ENCODE assay signal across 14 cellular contexts in the genomic region with DNA sequence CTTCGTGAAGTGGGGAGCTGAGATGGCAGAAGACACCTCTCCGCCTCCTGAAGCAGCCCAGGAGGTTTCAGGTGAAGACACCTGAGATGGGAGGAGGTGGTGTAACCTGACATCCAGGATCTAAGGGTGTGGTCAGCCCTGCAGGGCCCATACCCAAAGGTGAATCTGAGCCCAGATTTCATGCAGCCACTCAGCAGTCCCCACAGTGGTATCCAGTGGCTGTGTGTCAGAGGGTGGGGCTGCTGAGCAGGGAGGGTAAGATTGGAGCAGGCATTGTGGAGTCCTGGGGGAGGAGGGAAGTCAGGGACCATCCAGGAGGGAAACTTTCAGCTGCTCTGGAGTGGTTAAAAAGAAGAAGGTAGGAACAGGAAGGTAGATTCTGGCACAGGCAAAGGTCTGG. TPM values are rescaled to one million over a fixed set of nuclear protein-coding genes. Genes with fewer than 3 reads are reported as not detected.
A peak's percentile ranks its signal among the peaks of the same experiment; 100 is the strongest.
DNase-seq lines count a peak whose midpoint lies in the region; ATAC-seq and TF ChIP-seq lines count a peak whose summit lies in the region.
"Had no signal": no experiment of that assay in that cellular context is flagged by ENCODE, and none has a peak within 500 bp of the region (broad histone marks: within the 10 kb centered on the region; RNA-seq: fewer than 3 reads in every experiment).

No MANE protein-coding gene starts in this region.

- dilution Hi-C loops in IMR-90 (cut with HindIII; ENCODE audit: low sequenced_read_pairs, unreplicated experiment): no loop called here

- DNase-seq in T-helper 2 cell treated with Interferon-gamma antibody and Interleukin-4, amounts not matched to agents 5 μg/mL and 100 μg/mL, for 36 hours (ENCODE audit: low spot score): no peak
- DNase-seq in T-helper 2 cell: no peak
- DNase-seq in IMR-90: no peak
- DNase-seq in endothelial cell (ENCODE audit: low spot score): no peak
- no peak for DNase-seq in neural progenitor cell (ENCODE audit: low spot score)
- DNase-seq in glutamatergic neuron: no peak
- no peak for DNase-seq in NCI-H128 (lab: John Stamatoyannopoulos, UW; ENCODE audit: unreplicated experiment)
- DNase-seq: Karpas-422, NCI-H1694, NCI-H526, substantia nigra, T-cell had no signal

- H3K9ac ChIP-seq in IMR-90 (ENCODE audit: low read depth, low read length) (no peak overlapping the region), neural progenitor cell (no peak overlapping the region)

- POLR2A ChIA-PET in IMR-90 (lab: Charles Lee; ENCODE audit: unreplicated experiment): no interaction called here

- no peak overlapping the region for H2BK15ac ChIP-seq in IMR-90 (ENCODE audit: low read depth, low read length)

- H2AK9ac ChIP-seq in IMR-90 (replicated peaks; ENCODE audit: low read depth, low read length, poor library complexity): no peak overlapping the region

- no TSS peak for BruUV-seq in IMR-90 (replicated peaks; lab: Mats Ljungman, UMichigan)

- no peak overlapping the region for H3K23ac ChIP-seq in IMR-90 (ENCODE audit: low read depth, low read length)

- TF ChIP-seq CTCF in IMR-90 (conservative IDR thresholded peaks at IDR 0.05; ENCODE audit: low read depth, low read length) (no peak), endothelial cell (IDR thresholded peaks at IDR 0.05; ENCODE audit: unreplicated experiment) (no peak), neural progenitor cell (IDR thresholded peaks at IDR 0.05) (no peak), glutamatergic neuron (IDR thresholded peaks at IDR 0.05; ENCODE audit: partially characterized antibody, unreplicated experiment) (no peak)

- WGBS in IMR-90 (ENCODE audit: extremely low coverage in 2 of 2, insufficient read length in 1 of 2), 2 experiments: 100% methylated on average over 2 of the region's 2 CpGs; no CpG with 5 or more reads in 1 of the 2 experiments

- no peak overlapping the region for H3K27ac ChIP-seq in IMR-90 (ENCODE audit: insufficient read depth, low read length)
- H3K27ac ChIP-seq in neural progenitor cell: no peak overlapping the region

- no peaks in the 10 kb centered on the region for H3K79me1 ChIP-seq in IMR-90 (ENCODE audit: low read depth in 1 of 2, low read length in 2 of 2)

- no peak overlapping the region for H3K56ac ChIP-seq in IMR-90 (ENCODE audit: extremely low read depth, insufficient read depth, low read length)

- H3K18ac ChIP-seq in IMR-90 (ENCODE audit: low read depth, low read length): no peak overlapping the region

- TF ChIP-seq POLR2A in IMR-90 (IDR thresholded peaks at IDR 0.05; ENCODE audit: low read depth, low read length): no peak

- no peak overlapping the region for H2AK5ac ChIP-seq in IMR-90 (ENCODE audit: low read depth, low read length)

- H3K27me3 Mint-ChIP-seq in T-helper 2 cell treated with Interferon-gamma antibody and Interleukin-4, amounts not matched to agents 5 μg/mL and 100 μg/mL, for 36 hours (ENCODE audit: low read depth): no peaks in the 10 kb centered on the region
- peaks cover 11% of the 10 kb centered on the region for H3K27me3 Mint-ChIP-seq in endothelial cell (ENCODE audit: unreplicated experiment)
- peaks cover 12% of the 10 kb centered on the region for H3K27me3 Mint-ChIP-seq in neural progenitor cell (ENCODE audit: insufficient read depth, low read depth)
- H3K27me3 Mint-ChIP-seq in glutamatergic neuron (ENCODE audit: unreplicated experiment): peaks cover 11% of the 10 kb centered on the region

- no peak overlapping the region for H3K14ac ChIP-seq in IMR-90 (replicated peaks; ENCODE audit: low read depth, low read length)

- no peaks in the 10 kb centered on the region for H4K20me1 ChIP-seq in IMR-90 (ENCODE audit: insufficient read depth, low read length)
- H4K20me1 ChIP-seq in neural progenitor cell (ENCODE audit: low read depth): no peaks in the 10 kb centered on the region

- in situ Hi-C loops in IMR-90 (cut with MboI; ENCODE audit: low sequenced_read_pairs): no loop called here

- CTCF ChIA-PET in IMR-90 (lab: Yijun Ruan, JAX): no interaction called here

- ATAC-seq in IMR-90 (ENCODE audit: low read depth) (no peak), HG03432 (IDR thresholded peaks at IDR 0.05; ENCODE audit: unreplicated experiment) (no peak)
- ATAC-seq: T-cell had no signal

- no peak overlapping the region for H4K5ac ChIP-seq in IMR-90 (ENCODE audit: low read depth, low read length)

- no peak overlapping the region for H2BK5ac ChIP-seq in IMR-90 (ENCODE audit: low read depth, low read length, poor library complexity, severe bottlenecking)

- H3K27ac Mint-ChIP-seq in T-helper 2 cell treated with Interferon-gamma antibody and Interleukin-4, amounts not matched to agents 5 μg/mL and 100 μg/mL, for 36 hours: peak overlapping the region; percentile 8
- H3K27ac Mint-ChIP-seq in endothelial cell (ENCODE audit: unreplicated experiment): peak overlapping the region; percentile 34
- peak overlapping the region; percentile 69 for H3K27ac Mint-ChIP-seq in neural progenitor cell
- H3K27ac Mint-ChIP-seq in glutamatergic neuron (ENCODE audit: unreplicated experiment): no peak overlapping the region
- H3K27ac Mint-ChIP-seq: T-cell had no signal

- H2BK120ac ChIP-seq in IMR-90 (ENCODE audit: low read depth, low read length): no peak overlapping the region

- no peak for TF ChIP-seq RAD21 in IMR-90 (IDR thresholded peaks at IDR 0.05; ENCODE audit: low read length)

- H3K9me3 ChIP-seq in IMR-90 (ENCODE audit: control insufficient read depth, insufficient read depth, low read length): no peaks in the 10 kb centered on the region
- H3K9me3 ChIP-seq in neural progenitor cell (ENCODE audit: low read depth): no peaks in the 10 kb centered on the region
- H3K9me3 ChIP-seq: HAP-1 had no signal

- H3K4me2 ChIP-seq in IMR-90 (ENCODE audit: low read depth, low read length): no peak overlapping the region
- H3K4me2 ChIP-seq in neural progenitor cell: no peak overlapping the region

- H3K4me1 ChIP-seq in IMR-90 (ENCODE audit: control insufficient read depth, insufficient read depth, low read length): no peaks in the 10 kb centered on the region; the same call in 1 of the 2 replicates
- peaks cover 40% of the 10 kb centered on the region for H3K4me1 ChIP-seq in neural progenitor cell
- H3K4me1 ChIP-seq: HAP-1 had no signal

- no peak overlapping the region for H4K91ac ChIP-seq in IMR-90 (ENCODE audit: insufficient read depth, low read depth, low read length)

- H3K4me3 Mint-ChIP-seq in T-helper 2 cell treated with Interferon-gamma antibody and Interleukin-4, amounts not matched to agents 5 μg/mL and 100 μg/mL, for 36 hours: peak overlapping the region; percentile 67
- H3K4me3 Mint-ChIP-seq in endothelial cell (ENCODE audit: unreplicated experiment) (no peak overlapping the region), neural progenitor cell (peak overlapping the region; percentile 30), glutamatergic neuron (ENCODE audit: unreplicated experiment) (no peak overlapping the region)

- no peak overlapping the region for H4K8ac ChIP-seq in IMR-90 (ENCODE audit: low read depth in 2 of 2, low read length in 2 of 2)

- H3K79me2 ChIP-seq in neural progenitor cell (ENCODE audit: low read depth): no peaks in the 10 kb centered on the region

- H3K4me3 ChIP-seq in IMR-90 (ENCODE audit: insufficient read depth, low read depth, low read length) (no peak overlapping the region), neural progenitor cell (no peak overlapping the region)
- H3K4me3 ChIP-seq: HAP-1 had no signal

- H3K36me3 ChIP-seq in IMR-90 (ENCODE audit: control insufficient read depth, insufficient read depth, low read length) (no peaks in the 10 kb centered on the region), neural progenitor cell (no peaks in the 10 kb centered on the region)
- H3K36me3 ChIP-seq: HAP-1 had no signal

- no peaks in the 10 kb centered on the region for H3K9me3 Mint-ChIP-seq in T-helper 2 cell treated with Interferon-gamma antibody and Interleukin-4, amounts not matched to agents 5 μg/mL and 100 μg/mL, for 36 hours
- H3K9me3 Mint-ChIP-seq in endothelial cell (ENCODE audit: unreplicated experiment): no peaks in the 10 kb centered on the region
- no peaks in the 10 kb centered on the region for H3K9me3 Mint-ChIP-seq in neural progenitor cell
- H3K9me3 Mint-ChIP-seq in glutamatergic neuron (ENCODE audit: unreplicated experiment): peaks cover 2% of the 10 kb centered on the region
- H3K9me3 Mint-ChIP-seq: T-cell had no signal

- H3F3A ChIP-seq in neural progenitor cell (ENCODE audit: low read depth): peaks cover 12% of the 10 kb centered on the region

- no peak overlapping the region for H3K4ac ChIP-seq in IMR-90 (ENCODE audit: low read depth, low read length)

- intact Hi-C loops in IMR-90 (cut with micrococcal nuclease): no loop called here

- H3K27me3 ChIP-seq in IMR-90 (ENCODE audit: control insufficient read depth, insufficient read depth, low read length) (peaks cover 7% of the 10 kb centered on the region; the same call in 1 of the 2 replicates), neural progenitor cell (no peaks in the 10 kb centered on the region)

- H2AFZ ChIP-seq in IMR-90 (replicated peaks; ENCODE audit: low read length, poor library complexity) (peak overlapping the region; percentile 61), neural progenitor cell (replicated peaks) (peak overlapping the region; percentile 38)

- H3K36me3 Mint-ChIP-seq in T-helper 2 cell treated with Interferon-gamma antibody and Interleukin-4, amounts not matched to agents 5 μg/mL and 100 μg/mL, for 36 hours (ENCODE audit: low read depth): no peaks in the 10 kb centered on the region
- H3K36me3 Mint-ChIP-seq in endothelial cell (ENCODE audit: low read depth, unreplicated experiment): no peaks in the 10 kb centered on the region
- H3K36me3 Mint-ChIP-seq in neural progenitor cell: no peaks in the 10 kb centered on the region
- H3K36me3 Mint-ChIP-seq in glutamatergic neuron (ENCODE audit: unreplicated experiment): peaks cover 3% of the 10 kb centered on the region
- H3K36me3 Mint-ChIP-seq: T-cell had no signal

- peaks cover 4% of the 10 kb centered on the region; the same call in 1 of the 2 replicates for H3K9me1 ChIP-seq in IMR-90 (ENCODE audit: insufficient read depth, low read length)

- H2BK20ac ChIP-seq in IMR-90 (ENCODE audit: low read depth, low read length): no peak overlapping the region

- peaks cover 10% of the 10 kb centered on the region for H3K4me1 Mint-ChIP-seq in T-helper 2 cell treated with Interferon-gamma antibody and Interleukin-4, amounts not matched to agents 5 μg/mL and 100 μg/mL, for 36 hours (ENCODE audit: low read depth)
- H3K4me1 Mint-ChIP-seq in endothelial cell (ENCODE audit: unreplicated experiment): peaks cover 35% of the 10 kb centered on the region
- H3K4me1 Mint-ChIP-seq in neural progenitor cell: peaks cover 58% of the 10 kb centered on the region
- H3K4me1 Mint-ChIP-seq in glutamatergic neuron (ENCODE audit: low read depth, unreplicated experiment): no peaks in the 10 kb centered on the region

TF ChIP-seq in IMR-90, 13 proteins besides CTCF, POLR2A, EP300 and RAD21 (continues in another document):
- no peak for TF ChIP-seq CEBPB (IDR thresholded peaks at IDR 0.05; ENCODE audit: low read depth, low read length)

RNA-seq across cellular contexts. Expression of gene SMAD6, which starts 46.0 kb away (rescaled TPM):
- total RNA-seq in IMR-90 (2012; rRNA removed) (3.6 and 4.8 TPM in 2 replicates), endothelial cell (ENCODE audit: unreplicated experiment) (21.3 TPM), neural progenitor cell (ENCODE audit: low replicate concordance) (3.4 and 9.4 TPM in 2 replicates), glutamatergic neuron (ENCODE audit: unreplicated experiment) (0.83 TPM)
- 8.5 and 13.6 TPM in 2 replicates for polyA plus RNA-seq in IMR-90 (2012; rRNA removed)
- 4.7 and 9.3 TPM in 2 replicates for polyA plus RNA-seq in IMR-90 (2012; cell fraction: cytosol; rRNA removed)
- 17.3 and 42.6 TPM in 2 replicates for polyA plus RNA-seq in IMR-90 (2012; cell fraction: nucleus; rRNA removed; ENCODE audit: low replicate concordance)

Comparison
In these comparisons a context has a peak if more than half of its experiments do, and no peak if none do; other contexts are left out.
1. H3K4me3 Mint-ChIP-seq: peak in T-helper 2 cell treated with Interferon-gamma antibody and Interleukin-4, amounts not matched to agents 5 μg/mL and 100 μg/mL, for 36 hours (single experiment) and neural progenitor cell (single experiment); none in endothelial cell (single experiment) and glutamatergic neuron (single experiment).